ENCODE assay signal across 8 cellular contexts in the genomic region with DNA sequence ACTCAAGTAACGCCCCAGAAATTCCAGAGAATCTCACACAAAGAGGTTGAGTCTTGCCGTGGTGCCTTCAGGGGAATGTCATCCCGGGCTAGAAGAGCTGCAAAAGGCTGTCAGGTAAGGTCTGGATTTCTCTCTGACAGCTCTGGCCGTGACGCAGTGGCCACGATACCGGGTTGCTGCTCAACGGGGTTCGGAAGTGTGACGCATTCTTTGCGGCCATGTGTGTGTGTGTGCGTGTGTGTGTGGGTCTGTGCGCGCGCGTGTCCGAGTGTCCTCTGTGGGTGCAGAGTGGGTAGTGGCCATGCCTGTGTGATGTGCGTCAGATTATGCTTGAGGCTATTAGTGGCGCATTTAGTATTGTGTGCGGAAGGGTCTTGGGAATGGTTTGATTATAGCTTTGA. TPM values are rescaled to one million over a fixed set of nuclear protein-coding genes. Genes with fewer than 3 reads are reported as not detected.
DNase-seq lines count a peak whose midpoint lies in the region; ATAC-seq and TF ChIP-seq lines count a peak whose summit lies in the region.

No MANE protein-coding gene starts in this region.

- peak overlapping the region; percentile 96 for H3K9ac ChIP-seq in mesenchymal stem cell (ENCODE audit: low read length)

- H2BK12ac ChIP-seq in mesenchymal stem cell (ENCODE audit: low read length in 2 of 2): no peak overlapping the region

- no peak overlapping the region for H2BK15ac ChIP-seq in mesenchymal stem cell (ENCODE audit: low read depth, poor library complexity, severe bottlenecking)

- H3K4ac ChIP-seq in mesenchymal stem cell (ENCODE audit: low read depth in 1 of 2, low read length in 2 of 2): no peak overlapping the region

- peaks cover 2% of the 10 kb centered on the region for H3K4me1 ChIP-seq in mesenchymal stem cell (ENCODE audit: control insufficient read depth, insufficient read depth, low read depth, low read length)

- H3K18ac ChIP-seq in mesenchymal stem cell (ENCODE audit: low read depth in 1 of 2, low read length in 2 of 2): peak overlapping the region in 1 of 2 experiments; percentile 58

- peaks cover 0 to 12% of the 10 kb centered on the region in 2 experiments for H3K36me3 ChIP-seq in mesenchymal stem cell (ENCODE audit: control insufficient read depth in 1 of 2, insufficient read depth in 2 of 2, low read depth in 1 of 2, low read length in 2 of 2)

- H3K79me1 ChIP-seq in mesenchymal stem cell (replicated peaks; ENCODE audit: low read length, poor library complexity, severe bottlenecking): peaks cover 6% of the 10 kb centered on the region

- peak overlapping the region; percentile 93 for H3K4me2 ChIP-seq in mesenchymal stem cell (ENCODE audit: low read length, poor library complexity, severe bottlenecking)

- no peak overlapping the region for H2AK5ac ChIP-seq in mesenchymal stem cell (ENCODE audit: low read length, severe bottlenecking)

- H3K9me3 ChIP-seq in mesenchymal stem cell (ENCODE audit: control insufficient read depth, low read length): peaks cover 31% of the 10 kb centered on the region

- peak overlapping the region in 1 of 2 experiments; percentile 23 for H3K23ac ChIP-seq in mesenchymal stem cell (ENCODE audit: low read length in 2 of 2)

- TF ChIP-seq CTCF in AG09309 (IDR thresholded peaks at IDR 0.05; ENCODE audit: control insufficient read depth, insufficient read depth, low read depth, low read length, missing control alignments): no peak
- TF ChIP-seq CTCF in choroid plexus epithelial cell (conservative IDR thresholded peaks at IDR 0.05; ENCODE audit: low read depth, low read length): no peak

- H2BK120ac ChIP-seq in mesenchymal stem cell (ENCODE audit: low read depth, low read length): no peak overlapping the region

- H3K27me3 ChIP-seq in mesenchymal stem cell (ENCODE audit: control insufficient read depth in 1 of 2, insufficient read depth in 1 of 2, low read length in 2 of 2): no peaks in the 10 kb centered on the region

- no peak overlapping the region for H2BK5ac ChIP-seq in mesenchymal stem cell (ENCODE audit: low read depth, low read length, poor library complexity, severe bottlenecking)

- no peak overlapping the region for H4K91ac ChIP-seq in mesenchymal stem cell (ENCODE audit: low read length)

- H3K14ac ChIP-seq in mesenchymal stem cell (ENCODE audit: low read length in 2 of 2): peak overlapping the region in 1 of 2 experiments; percentile 45

- peak overlapping the region; percentile 86 for H3K4me3 ChIP-seq in AG09309 (ENCODE audit: control insufficient read depth, low read depth, low read length)
- H3K4me3 ChIP-seq in choroid plexus epithelial cell (ENCODE audit: low read depth, low read length): peak overlapping the region; percentile 93
- H3K4me3 ChIP-seq in mesenchymal stem cell (ENCODE audit: insufficient read depth in 1 of 2, low read depth in 1 of 2, low read length in 2 of 2): peak overlapping the region; percentile 78 to 93

- H3K27ac ChIP-seq in mesenchymal stem cell (ENCODE audit: low read length, poor library complexity, severe bottlenecking): peak overlapping the region; percentile 9

- peak overlapping the region; percentile 94 for H4K8ac ChIP-seq in mesenchymal stem cell (ENCODE audit: low read length)

- WGBS in mesenchymal stem cell: 8% methylated on average over 20 of the region's 20 CpGs

- DNase-seq in AG09309 (ENCODE audit: low read depth): peak; percentile 11
- DNase-seq in choroid plexus epithelial cell (ENCODE audit: low read depth): peak; percentile 65
- DNase-seq in mesenchymal stem cell: no peak
- peak; percentile 23 for DNase-seq in stimulated activated CD8-positive, alpha-beta memory T cell treated with anti-CD3 and anti-CD28 coated beads, Interleukin-12 subunit alpha, Interleukin-12 subunit beta, amount 100 ng/mL, for 24 hours (ENCODE audit: extremely low read depth)
- DNase-seq in RPMI8226: no peak

- ATAC-seq in GM19372 (IDR thresholded peaks at IDR 0.05; ENCODE audit: low read depth, unreplicated experiment) (peak; percentile 28), HG03575 (IDR thresholded peaks at IDR 0.05; ENCODE audit: extremely low read depth, insufficient number of reproducible peaks, low FRiP score, unreplicated experiment) (peak; percentile 10)
- ATAC-seq in activated CD4-positive, CD25-positive, alpha-beta regulatory T cell treated with anti-CD3 and anti-CD28 coated beads, Interleukin-2, amount 50 U/mL, for 24 hours: peak; percentile 44

- peak overlapping the region; percentile 83 for H2AFZ ChIP-seq in mesenchymal stem cell (ENCODE audit: low read depth, low read length)

RNA-seq across cellular contexts. Expression of a gene that starts 0.3 kb away (rescaled TPM):
- polyA plus RNA-seq in mesenchymal stem cell (2013, experiment 1 of 2): 0.21 TPM
- polyA plus RNA-seq in mesenchymal stem cell (2013, experiment 2 of 2): 0.21 TPM

RNA-seq across cellular contexts. Expression of a gene that starts 0.4 kb away (rescaled TPM):
- 1.9 TPM for polyA plus RNA-seq in mesenchymal stem cell (2013, experiment 1 of 2)
- polyA plus RNA-seq in mesenchymal stem cell (2013, experiment 2 of 2): 1.7 TPM

Comparison
In these comparisons a context has a peak if more than half of its experiments do, and no peak if none do; other contexts are left out.
1. DNase-seq: peak in AG09309 (single experiment), choroid plexus epithelial cell (single experiment) and stimulated activated CD8-positive, alpha-beta memory T cell treated with anti-CD3 and anti-CD28 coated beads, Interleukin-12 subunit alpha, Interleukin-12 subunit beta, amount 100 ng/mL, for 24 hours (single experiment); none in mesenchymal stem cell (single experiment) and RPMI8226 (single experiment).
2. Peak in every context shown above with its lines, with median percentiles within 50 percentile points of each other: H3K4me3 ChIP-seq and ATAC-seq.